ENCODE assay signal across 20 cellular contexts in the genomic region with DNA sequence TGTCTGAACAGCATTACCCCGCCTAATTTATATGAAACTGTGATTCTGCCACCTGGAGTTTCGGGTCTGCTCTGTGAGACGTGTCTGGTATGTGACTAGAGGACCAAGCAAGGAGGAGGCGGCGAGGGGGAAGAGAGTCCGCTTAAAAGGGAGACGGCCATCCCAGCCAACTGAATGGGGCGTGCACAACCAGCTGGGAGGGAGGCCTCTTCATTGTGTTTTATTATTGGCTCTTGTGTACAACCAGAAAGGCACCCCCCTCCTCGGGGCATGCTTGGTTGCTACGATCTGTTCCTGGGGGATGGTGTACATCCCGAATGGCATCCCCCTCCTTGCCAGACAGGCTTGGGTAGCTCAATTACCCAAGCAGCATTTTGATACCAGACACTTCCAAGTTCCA.
"Had no signal": no experiment of that assay in that cellular context is flagged by ENCODE, and none has a peak within 500 bp of the region (broad histone marks: within the 10 kb centered on the region; RNA-seq: fewer than 3 reads in every experiment).

No MANE protein-coding gene starts in this region.

- H3K4me3 ChIP-seq: coronary artery, heart right ventricle, left lung, lower lobe of right lung, psoas muscle, sigmoid colon, skin epidermis, stomach, upper lobe of right lung had no signal

- H3K36me3 ChIP-seq: heart right ventricle, left lung, lower lobe of right lung, neutrophil, sigmoid colon, stomach, upper lobe of right lung had no signal

- DNase-seq: central memory CD4-positive, alpha-beta T cell; effector CD4-positive, alpha-beta T cell; heart right ventricle; hypothalamus; left lung; lower lobe of right lung; natural killer cell; psoas muscle; retina; sigmoid colon; stimulated activated CD4-positive, alpha-beta T cell treated with anti-CD3 and anti-CD28 coated beads, Interleukin-2, amount 100 ng/mL, for 24 hours; stimulated activated CD4-positive, alpha-beta T cell treated with anti-CD3 and anti-CD28 coated beads, Interleukin-4, amount 100 ng/mL, for 4 hours; stimulated activated naive CD4-positive, alpha-beta T cell; stomach; upper lobe of right lung had no signal

- H3K27me3 ChIP-seq: left lung, neutrophil, sigmoid colon, stomach, upper lobe of right lung had no signal

- ATAC-seq: heart right ventricle, left lung, lower lobe of right lung, natural killer cell, psoas muscle, upper lobe of right lung had no signal

- FAIRE-seq: frontal cortex, islet of Langerhans had no signal

- H3K9me3 ChIP-seq: heart right ventricle, left lung, lower lobe of right lung, neutrophil, psoas muscle, sigmoid colon, stomach, upper lobe of right lung had no signal

- H3K27ac ChIP-seq: coronary artery, heart right ventricle, left lung, lower lobe of right lung, neutrophil, psoas muscle, sigmoid colon, skin epidermis, stomach, upper lobe of right lung had no signal

- H3K4me1 ChIP-seq: heart right ventricle, left lung, lower lobe of right lung, psoas muscle, sigmoid colon, stomach, upper lobe of right lung had no signal
